In the genomic region with DNA sequence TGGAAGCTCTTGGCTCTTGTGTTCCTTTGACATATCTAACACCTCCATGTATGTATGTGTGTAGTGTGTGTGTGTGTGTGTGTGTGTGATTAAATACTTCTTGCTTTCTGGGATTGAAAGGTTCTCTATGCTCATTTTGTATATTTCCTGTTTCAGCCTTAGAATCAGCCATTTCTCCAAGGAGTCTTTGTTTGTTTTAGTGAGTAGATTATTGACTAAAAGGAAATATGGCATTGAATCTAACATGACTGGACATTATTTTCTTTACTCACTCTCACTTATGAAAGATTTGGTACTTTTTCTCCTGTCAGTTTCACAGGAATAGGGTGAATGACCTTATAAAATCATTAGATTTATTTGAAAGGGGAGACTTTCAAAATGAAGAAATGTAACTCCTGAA, we compare ENCODE assay signal across 29 cellular contexts.
DNase-seq lines count a peak whose midpoint lies in the region; ATAC-seq, FAIRE-seq and TF ChIP-seq lines count a peak whose summit lies in the region.
"Had no signal": no experiment of that assay in that cellular context is flagged by ENCODE, and none has a peak within 500 bp of the region (broad histone marks: within the 10 kb centered on the region; RNA-seq: fewer than 3 reads in every experiment).

No MANE protein-coding gene starts in this region.

- no peak overlapping the region for H3K9ac ChIP-seq in astrocyte (ENCODE audit: low read length)
- H3K9ac ChIP-seq: BLaER1 treated with 17β-estradiol and CSF1 and Interleukin-3, amounts not matched to agents 10 nM and 100 nM had no signal

- H3K9me3 Mint-ChIP-seq in astrocyte (ENCODE audit: unreplicated experiment): no peaks in the 10 kb centered on the region
- H3K9me3 Mint-ChIP-seq: CD4-positive, alpha-beta T cell; GM23338; HFFc6 had no signal

- TF ChIP-seq CTCF in astrocyte (IDR thresholded peaks at IDR 0.05; ENCODE audit: insufficient read depth, low read depth, low read length): no peak

- no peaks in the 10 kb centered on the region for H3K27me3 ChIP-seq in astrocyte (ENCODE audit: insufficient read depth, low read length)
- no peaks in the 10 kb centered on the region for H3K27me3 ChIP-seq in right cardiac atrium (ENCODE audit: control insufficient read depth, insufficient read depth)
- H3K27me3 ChIP-seq: BLaER1 treated with 17β-estradiol and CSF1 and Interleukin-3, amounts not matched to agents 10 nM and 100 nM; SJSA1 had no signal

- H3K9me3 ChIP-seq in astrocyte (ENCODE audit: insufficient read depth, low read depth, low read length) (peaks cover 4% of the 10 kb centered on the region), right cardiac atrium (ENCODE audit: control insufficient read depth, low read length) (no peaks in the 10 kb centered on the region)
- H3K9me3 ChIP-seq: A549; BLaER1 treated with 17β-estradiol and CSF1 and Interleukin-3, amounts not matched to agents 10 nM and 100 nM; HAP-1; SJSA1 had no signal

- no peak overlapping the region for H3K4me3 Mint-ChIP-seq in astrocyte (ENCODE audit: unreplicated experiment)
- H3K4me3 Mint-ChIP-seq: CD4-positive, alpha-beta T cell; GM23338; HFFc6 had no signal

- ATAC-seq in right cardiac atrium (no peak), HG03354 (IDR thresholded peaks at IDR 0.05; ENCODE audit: poor library complexity, severe bottlenecking, unreplicated experiment) (no peak)
- ATAC-seq: A549, GM23338 had no signal

- no peaks in the 10 kb centered on the region for H3K36me3 Mint-ChIP-seq in astrocyte (ENCODE audit: low read depth, unreplicated experiment)

- no peak overlapping the region for H2AFZ ChIP-seq in astrocyte (ENCODE audit: low read depth, low read length)
- H2AFZ ChIP-seq: GM23338 had no signal

- no peak overlapping the region for H3K4me2 ChIP-seq in astrocyte (ENCODE audit: low read length)
- H3K4me2 ChIP-seq: A549; BLaER1 treated with 17β-estradiol and CSF1 and Interleukin-3, amounts not matched to agents 10 nM and 100 nM; GM23338 had no signal

- intact Hi-C loops in right cardiac atrium (cut with DNase I): no loop called here

- no peak overlapping the region for H3K27ac Mint-ChIP-seq in astrocyte (ENCODE audit: unreplicated experiment)
- H3K27ac Mint-ChIP-seq: CD4-positive, alpha-beta T cell; GM23338; HFFc6 had no signal

- no peaks in the 10 kb centered on the region for H3K4me1 Mint-ChIP-seq in astrocyte (ENCODE audit: low read depth, unreplicated experiment)
- H3K4me1 Mint-ChIP-seq: GM23338 had no signal

- no peaks in the 10 kb centered on the region for H3K36me3 ChIP-seq in astrocyte (ENCODE audit: insufficient read depth, low read length)
- H3K36me3 ChIP-seq: BLaER1 treated with 17β-estradiol and CSF1 and Interleukin-3, amounts not matched to agents 10 nM and 100 nM; HAP-1; SJSA1 had no signal

- H3K79me2 ChIP-seq in astrocyte (ENCODE audit: insufficient read depth, low read length): no peaks in the 10 kb centered on the region

- H3K4me3 ChIP-seq in astrocyte (ENCODE audit: insufficient read depth, low read depth, low read length): no peak overlapping the region
- no peak overlapping the region for H3K4me3 ChIP-seq in right cardiac atrium (ENCODE audit: low read length)
- H3K4me3 ChIP-seq: A549; BLaER1 treated with 17β-estradiol and CSF1 and Interleukin-3, amounts not matched to agents 10 nM and 100 nM; GM23338; HAP-1; SJSA1 had no signal

- H3K27ac ChIP-seq in astrocyte (ENCODE audit: low read depth, low read length): no peak overlapping the region
- H3K27ac ChIP-seq in right cardiac atrium (ENCODE audit: low read length): no peak overlapping the region
- H3K27ac ChIP-seq: A549; BLaER1 treated with 17β-estradiol and CSF1 and Interleukin-3, amounts not matched to agents 10 nM and 100 nM; SJSA1 had no signal

- peak; percentile 5 for FAIRE-seq in astrocyte (lab: Jason Lieb, UNC)
- FAIRE-seq: A549, HTR-8/SVneo had no signal

- no peaks in the 10 kb centered on the region for H3K27me3 Mint-ChIP-seq in astrocyte (ENCODE audit: low read depth, unreplicated experiment)
- H3K27me3 Mint-ChIP-seq: CD4-positive, alpha-beta T cell had no signal

- DNase-seq in DMS53 treated with DMSO at 0.1 percent for 48 hours (lab: John Stamatoyannopoulos, UW; ENCODE audit: unreplicated experiment): peak; percentile 12
- no peak for DNase-seq in astrocyte (ENCODE audit: low read depth)
- DNase-seq in foreskin melanocyte: peak; percentile 6
- DNase-seq in stromal cell of bone marrow (ENCODE audit: low read depth): peak; percentile 20
- no peak for DNase-seq in right cardiac atrium
- DNase-seq in DMS153 treated with DMSO at 0.1 percent for 48 hours (lab: John Stamatoyannopoulos, UW; ENCODE audit: unreplicated experiment): no peak
- DNase-seq: AML-193; CD4-positive, alpha-beta T cell; DND-41; HFFc6; KG1; MM.1S; NCI-H1048; NCI-H1417; NCI-H1694; NCI-H2029 treated with DMSO at 0.1 percent for 48 hours; NCI-H446 treated with DMSO at 0.1 percent for 48 hours; NCI-H526; NCI-H82; NK-92 treated with Interleukin-12 subunit alpha and Interleukin-12 subunit beta, amount 100 ng/mL, for 24 hours; Right ventricle myocardium superior; RPMI8226 had no signal

- H4K20me1 ChIP-seq in astrocyte (ENCODE audit: insufficient read depth, low read length): no peaks in the 10 kb centered on the region
- H4K20me1 ChIP-seq: BLaER1 treated with 17β-estradiol and CSF1 and Interleukin-3, amounts not matched to agents 10 nM and 100 nM had no signal

- peaks cover 5% of the 10 kb centered on the region for H3K4me1 ChIP-seq in astrocyte (ENCODE audit: insufficient read depth, low read length)
- H3K4me1 ChIP-seq in right cardiac atrium (ENCODE audit: control insufficient read depth, insufficient read depth, low read length): no peaks in the 10 kb centered on the region
- H3K4me1 ChIP-seq: A549; BLaER1 treated with 17β-estradiol and CSF1 and Interleukin-3, amounts not matched to agents 10 nM and 100 nM; HAP-1 had no signal

Comparison
In these comparisons a context has a peak if more than half of its experiments do, and no peak if none do; other contexts are left out.
1. DNase-seq: peak in DMS53 treated with DMSO at 0.1 percent for 48 hours (single experiment), foreskin melanocyte (single experiment) and stromal cell of bone marrow (single experiment); none in astrocyte (single experiment), right cardiac atrium (0 of 3) and DMS153 treated with DMSO at 0.1 percent for 48 hours (single experiment).